1 cellular context compared by ENCODE assay signal in genomic region chr20:45925821-45926506, GRCh38.
A peak's percentile ranks its signal among the peaks of the same experiment; 100 is the strongest.
TF ChIP-seq lines count a peak whose summit lies in the region.

No MANE protein-coding gene starts in this region.

TF ChIP-seq in HepG2, 621 proteins besides CTCF, POLR2A, EP300 and RAD21 (continued from another document and continues in another):
- TF ChIP-seq IRF9 (CRISPR knock-in tag; IDR thresholded peaks at IDR 0.05; ENCODE audit: borderline replicate concordance): no peak
- TF ChIP-seq ZNF570 (CRISPR knock-in tag; IDR thresholded peaks at IDR 0.05; ENCODE audit: borderline replicate concordance): no peak
- peak; percentile 23; the same call in 1 of the 2 replicates for TF ChIP-seq HDAC2 (CRISPR knock-in tag; IDR thresholded peaks at IDR 0.05)
- 0 out of 2 replicates have a peak, but pooled peaks have one; percentile 29 for TF ChIP-seq ZNF629 (CRISPR knock-in tag; conservative IDR thresholded peaks at IDR 0.05)
- TF ChIP-seq ZBTB3 (CRISPR knock-in tag; IDR thresholded peaks at IDR 0.05; ENCODE audit: borderline replicate concordance, low read depth): no peak
- TF ChIP-seq PHF8 (CRISPR knock-in tag; IDR thresholded peaks at IDR 0.05): no peak
- no peak for TF ChIP-seq ZZZ3 (CRISPR knock-in tag; IDR thresholded peaks at IDR 0.05; ENCODE audit: borderline replicate concordance)
- TF ChIP-seq ELF3 (CRISPR knock-in tag; IDR thresholded peaks at IDR 0.05): no peak
- no peak for TF ChIP-seq NFATC3 (CRISPR knock-in tag; IDR thresholded peaks at IDR 0.05)
- TF ChIP-seq TBP (CRISPR knock-in tag; IDR thresholded peaks at IDR 0.05): no peak
- TF ChIP-seq SMAD9 (CRISPR knock-in tag; IDR thresholded peaks at IDR 0.05): no peak
- no peak for TF ChIP-seq ZNF101 (CRISPR knock-in tag; IDR thresholded peaks at IDR 0.05; ENCODE audit: borderline replicate concordance, low read depth)
- TF ChIP-seq FOXA1 (IDR thresholded peaks at IDR 0.05): no peak
- TF ChIP-seq FOXA1 (CRISPR knock-in tag; IDR thresholded peaks at IDR 0.05): peak; percentile 14; the same call in 1 of the 2 replicates
- 0 out of 2 replicates have a peak, but pooled peaks have one; percentile 4 for TF ChIP-seq ADNP (CRISPR knock-in tag; IDR thresholded peaks at IDR 0.05)
- no peak for TF ChIP-seq ZNF589 (CRISPR knock-in tag; conservative IDR thresholded peaks at IDR 0.05)
- peak; percentile 70 for TF ChIP-seq ZBTB7A (CRISPR knock-in tag; IDR thresholded peaks at IDR 0.05)
- peak; percentile 44; the same call in 1 of the 2 replicates for TF ChIP-seq ZBTB38 (CRISPR knock-in tag; IDR thresholded peaks at IDR 0.05)
- no peak for TF ChIP-seq GATA4 (IDR thresholded peaks at IDR 0.05; ENCODE audit: borderline replicate concordance, low read depth)
- peak; percentile 34; the same call in 1 of the 2 replicates for TF ChIP-seq ZNF605 (CRISPR knock-in tag; IDR thresholded peaks at IDR 0.05)
- no peak for TF ChIP-seq SETDB1 (CRISPR knock-in tag; IDR thresholded peaks at IDR 0.05; ENCODE audit: borderline replicate concordance)
- no peak; the same call in 1 of the 2 replicates for TF ChIP-seq EEA1 (CRISPR knock-in tag; IDR thresholded peaks at IDR 0.05; ENCODE audit: borderline replicate concordance)
- no peak for TF ChIP-seq PBX2 (CRISPR knock-in tag; IDR thresholded peaks at IDR 0.05)
- no peak for TF ChIP-seq ZNF800 (CRISPR knock-in tag; IDR thresholded peaks at IDR 0.05)
- no peak for TF ChIP-seq MNT (IDR thresholded peaks at IDR 0.05)
- no peak; the same call in 1 of the 2 replicates for TF ChIP-seq PHF20 (CRISPR knock-in tag; IDR thresholded peaks at IDR 0.05)
- TF ChIP-seq ZNF292 (CRISPR knock-in tag; IDR thresholded peaks at IDR 0.05; ENCODE audit: borderline replicate concordance, low read depth): peak; percentile 73; the same call in 1 of the 2 replicates
- no peak for TF ChIP-seq SMARCE1 (IDR thresholded peaks at IDR 0.05; ENCODE audit: borderline replicate concordance)
- no peak for TF ChIP-seq HIC2 (CRISPR knock-in tag; IDR thresholded peaks at IDR 0.05; ENCODE audit: low read depth)
- no peak for TF ChIP-seq HOXA9 (CRISPR knock-in tag; IDR thresholded peaks at IDR 0.05; ENCODE audit: borderline replicate concordance)
- no peak for TF ChIP-seq MTA3 (CRISPR knock-in tag; IDR thresholded peaks at IDR 0.05)
- TF ChIP-seq MLLT10 (CRISPR knock-in tag; IDR thresholded peaks at IDR 0.05): no peak
- TF ChIP-seq FOXJ3 (CRISPR knock-in tag; IDR thresholded peaks at IDR 0.05; ENCODE audit: borderline replicate concordance): peak; percentile 46; the same call in 1 of the 2 replicates
- no peak for TF ChIP-seq ZSCAN30 (CRISPR knock-in tag; IDR thresholded peaks at IDR 0.05)
- no peak for TF ChIP-seq BCL6 (CRISPR knock-in tag; IDR thresholded peaks at IDR 0.05)
- TF ChIP-seq NFE2L1 (CRISPR knock-in tag; IDR thresholded peaks at IDR 0.05; ENCODE audit: borderline replicate concordance): no peak
- no peak for TF ChIP-seq PLRG1 (conservative IDR thresholded peaks at IDR 0.05)
- no peak for TF ChIP-seq ZNF597 (CRISPR knock-in tag; IDR thresholded peaks at IDR 0.05)
- TF ChIP-seq KLF6 (CRISPR knock-in tag; IDR thresholded peaks at IDR 0.05): no peak
- no peak for TF ChIP-seq DDIT3 (CRISPR knock-in tag; IDR thresholded peaks at IDR 0.05)
- TF ChIP-seq NR2F2 (IDR thresholded peaks at IDR 0.05; ENCODE audit: borderline replicate concordance, low read depth): no peak
- no peak for TF ChIP-seq CREB1 (IDR thresholded peaks at IDR 0.05)
- TF ChIP-seq CREB1 (CRISPR knock-in tag; IDR thresholded peaks at IDR 0.05): no peak
- no peak for TF ChIP-seq ARNT (IDR thresholded peaks at IDR 0.05)
- TF ChIP-seq GABPA (IDR thresholded peaks at IDR 0.05; ENCODE audit: low read depth, low read length): no peak
- TF ChIP-seq GABPA (CRISPR knock-in tag; IDR thresholded peaks at IDR 0.05; ENCODE audit: low read depth): no peak
- TF ChIP-seq ZNF431 (CRISPR knock-in tag; IDR thresholded peaks at IDR 0.05; ENCODE audit: borderline replicate concordance, low read depth): no peak
- no peak for TF ChIP-seq HMGXB3 (CRISPR knock-in tag; IDR thresholded peaks at IDR 0.05; ENCODE audit: borderline replicate concordance)
- TF ChIP-seq GATAD1 (CRISPR knock-in tag; IDR thresholded peaks at IDR 0.05): no peak
- TF ChIP-seq KLF9 (CRISPR knock-in tag; IDR thresholded peaks at IDR 0.05; ENCODE audit: low read depth): no peak
- 0 out of 2 replicates have a peak, but pooled peaks have one; percentile 5 for TF ChIP-seq ISL2 (CRISPR knock-in tag; IDR thresholded peaks at IDR 0.05)
- no peak for TF ChIP-seq KLF12 (CRISPR knock-in tag; IDR thresholded peaks at IDR 0.05; ENCODE audit: borderline replicate concordance)
- no peak for TF ChIP-seq NAIF1 (CRISPR knock-in tag; IDR thresholded peaks at IDR 0.05; ENCODE audit: borderline replicate concordance)
- TF ChIP-seq GMEB2 (CRISPR knock-in tag; IDR thresholded peaks at IDR 0.05; ENCODE audit: low read depth): no peak
- no peak for TF ChIP-seq HNRNPLL (IDR thresholded peaks at IDR 0.05; ENCODE audit: low read depth, low read length, poor library complexity, severe bottlenecking)
- TF ChIP-seq ZNF513 (CRISPR knock-in tag; conservative IDR thresholded peaks at IDR 0.05): 0 out of 2 replicates have a peak, but pooled peaks have one; percentile 40
- TF ChIP-seq ZNF7 (CRISPR knock-in tag; IDR thresholded peaks at IDR 0.05): no peak
